ENCODE assay signal across 20 cellular contexts in genomic region chr3:127012091-127012490, GRCh38. TPM values are rescaled to one million over a fixed set of nuclear protein-coding genes. Genes with fewer than 3 reads are reported as not detected.
A peak's percentile ranks its signal among the peaks of the same experiment; 100 is the strongest.
DNase-seq lines count a peak whose midpoint lies in the region; ATAC-seq, FAIRE-seq and TF ChIP-seq lines count a peak whose summit lies in the region.
"Had no signal": no experiment of that assay in that cellular context is flagged by ENCODE, and none has a peak within 500 bp of the region (broad histone marks: within the 10 kb centered on the region; RNA-seq: fewer than 3 reads in every experiment).

No MANE protein-coding gene starts in this region.

- H3K36me3 Mint-ChIP-seq in progenitor cell of endocrine pancreas (ENCODE audit: insufficient read depth), result peaks cover 10% of the 10 kb centered on the region

- DNase-seq in EL (peak; percentile 6), PC-9 (no peak), tibial artery (no peak), progenitor cell of endocrine pancreas (ENCODE audit: low spot score, unreplicated experiment) (no peak), pancreas (no peak)
- DNase-seq: activated CD4-positive, alpha-beta T cell treated with anti-CD3 and anti-CD28 coated beads, Interleukin-2, amount 10 ng/mL, durations not matched to agents 24 days and 14 days; activated effector memory CD4-positive, alpha-beta T cell treated with anti-CD3 and anti-CD28 coated beads, Interleukin-2, amount 50 U/mL, for 16 hours; C1 segment of cervical spinal cord; KBM-7; NCI-H2029; NCI-H345; right lobe of liver; stimulated activated naive B cell treated with anti-CD40 and anti-IgM and Interleukin-4, amounts not matched to agents 10 μg/mL and 1 μg/mL and 100 μg/mL, for 72 hours; SW 1271 had no signal

- H3K27me3 ChIP-seq in PC-9 (ENCODE audit: insufficient read depth, low read depth), result no peaks in the 10 kb centered on the region
- H3K27me3 ChIP-seq in tibial artery, result no peaks in the 10 kb centered on the region
- no peaks in the 10 kb centered on the region for H3K27me3 ChIP-seq in pancreas
- H3K27me3 ChIP-seq: esophagus muscularis mucosa, heart left ventricle, right lobe of liver, tibial nerve had no signal

- CTCF ChIA-PET in PC-9 (lab: Charles Lee), result no interaction called here

- H3K4me1 Mint-ChIP-seq in progenitor cell of endocrine pancreas (ENCODE audit: low read depth), result peaks cover 12% of the 10 kb centered on the region
- H3K4me1 Mint-ChIP-seq: activated CD4-positive, alpha-beta T cell treated with anti-CD3 and anti-CD28 coated beads, Interleukin-2, amount 10 ng/mL, durations not matched to agents 24 days and 14 days; central memory CD8-positive, alpha-beta T cell had no signal

- 93 to 96% methylated on average over 15 of the region's 15 CpGs for WGBS in pancreas, 2 donors

- H3K79me2 ChIP-seq in PC-9 (ENCODE audit: low read depth), result no peaks in the 10 kb centered on the region

- H3K9me3 Mint-ChIP-seq in progenitor cell of endocrine pancreas (ENCODE audit: low read depth), result no peaks in the 10 kb centered on the region
- H3K9me3 Mint-ChIP-seq: activated CD4-positive, alpha-beta T cell treated with anti-CD3 and anti-CD28 coated beads, Interleukin-2, amount 10 ng/mL, durations not matched to agents 24 days and 14 days; central memory CD8-positive, alpha-beta T cell; stimulated activated naive B cell treated with anti-CD40 and anti-IgM and Interleukin-4, amounts not matched to agents 10 μg/mL and 1 μg/mL and 100 μg/mL, for 72 hours had no signal

- H3K4me3 Mint-ChIP-seq in progenitor cell of endocrine pancreas (ENCODE audit: low read depth), result no peak overlapping the region
- H3K4me3 Mint-ChIP-seq: activated CD4-positive, alpha-beta T cell treated with anti-CD3 and anti-CD28 coated beads, Interleukin-2, amount 10 ng/mL, durations not matched to agents 24 days and 14 days; central memory CD8-positive, alpha-beta T cell; stimulated activated naive B cell treated with anti-CD40 and anti-IgM and Interleukin-4, amounts not matched to agents 10 μg/mL and 1 μg/mL and 100 μg/mL, for 72 hours had no signal

- no peak overlapping the region for H3K27ac Mint-ChIP-seq in progenitor cell of endocrine pancreas
- H3K27ac Mint-ChIP-seq: activated CD4-positive, alpha-beta T cell treated with anti-CD3 and anti-CD28 coated beads, Interleukin-2, amount 10 ng/mL, durations not matched to agents 24 days and 14 days; stimulated activated naive B cell treated with anti-CD40 and anti-IgM and Interleukin-4, amounts not matched to agents 10 μg/mL and 1 μg/mL and 100 μg/mL, for 72 hours had no signal

- peaks cover 7% of the 10 kb centered on the region for H3K4me1 ChIP-seq in PC-9 (replicated peaks; ENCODE audit: insufficient read depth)
- H3K4me1 ChIP-seq in tibial artery, result peaks cover 0 to 56% (median 31%) of the 10 kb centered on the region in 4 donors
- H3K4me1 ChIP-seq in pancreas, result no peaks in the 10 kb centered on the region
- H3K4me1 ChIP-seq: right lobe of liver had no signal

- no peaks in the 10 kb centered on the region for H3K9me3 ChIP-seq in PC-9 (ENCODE audit: insufficient read depth, low read depth)
- no peaks in the 10 kb centered on the region for H3K9me3 ChIP-seq in tibial artery
- H3K9me3 ChIP-seq in pancreas, result no peaks in the 10 kb centered on the region
- H3K9me3 ChIP-seq: esophagus muscularis mucosa, heart left ventricle, right lobe of liver, tibial nerve had no signal

- TF ChIP-seq CTCF in PC-9 (conservative IDR thresholded peaks at IDR 0.05) (no peak), tibial artery (IDR thresholded peaks at IDR 0.05) (no peak), progenitor cell of endocrine pancreas (IDR thresholded peaks at IDR 0.05; ENCODE audit: unreplicated experiment) (no peak), pancreas (IDR thresholded peaks at IDR 0.05) (no peak)

- H3K36me3 ChIP-seq in PC-9 (ENCODE audit: low read depth) (no peaks in the 10 kb centered on the region), tibial artery (peaks cover 14 to 70% (median 46%) of the 10 kb centered on the region in 3 donors), pancreas (peaks cover 0 to 17% (median 8%) of the 10 kb centered on the region in 3 donors)

- H3K27me3 Mint-ChIP-seq in progenitor cell of endocrine pancreas, result no peaks in the 10 kb centered on the region
- H3K27me3 Mint-ChIP-seq: activated CD4-positive, alpha-beta T cell treated with anti-CD3 and anti-CD28 coated beads, Interleukin-2, amount 10 ng/mL, durations not matched to agents 24 days and 14 days; central memory CD8-positive, alpha-beta T cell; stimulated activated naive B cell treated with anti-CD40 and anti-IgM and Interleukin-4, amounts not matched to agents 10 μg/mL and 1 μg/mL and 100 μg/mL, for 72 hours had no signal

- H3F3A ChIP-seq in PC-9 (ENCODE audit: insufficient read depth, low read depth), result no peaks in the 10 kb centered on the region

- H4K20me1 ChIP-seq in PC-9 (ENCODE audit: insufficient read depth), result no peaks in the 10 kb centered on the region

- H3K27ac ChIP-seq in PC-9, result peak overlapping the region; percentile 56; the same call in 1 of the 2 replicates
- H3K27ac ChIP-seq in tibial artery, result peak overlapping the region; percentile 30 to 58
- no peak overlapping the region for H3K27ac ChIP-seq in pancreas
- H3K27ac ChIP-seq: esophagus muscularis mucosa, right lobe of liver, tibial nerve had no signal

- POLR2A ChIA-PET in PC-9 (lab: Charles Lee; ENCODE audit: unreplicated experiment), result no interaction called here

- H2AFZ ChIP-seq in PC-9, result no peak overlapping the region

- no peaks in the 10 kb centered on the region for H3K9me2 ChIP-seq in PC-9 (ENCODE audit: insufficient read depth)

- ATAC-seq in esophagus mucosa (peak; percentile 4), HG03439 (IDR thresholded peaks at IDR 0.05; ENCODE audit: unreplicated experiment) (no peak), pancreas (no peak)
- ATAC-seq: right lobe of liver; stimulated activated naive B cell treated with anti-CD40 and anti-IgM and Interleukin-4, amounts not matched to agents 10 μg/mL and 1 μg/mL and 100 μg/mL, for 72 hours had no signal

- H3K4me3 ChIP-seq in PC-9, result no peak overlapping the region
- no peak overlapping the region for H3K4me3 ChIP-seq in tibial artery
- no peak overlapping the region for H3K4me3 ChIP-seq in pancreas
- H3K4me3 ChIP-seq: esophagus muscularis mucosa, heart left ventricle, right lobe of liver, tibial nerve had no signal

- no peak for FAIRE-seq in pancreas (lab: Jason Lieb, UNC)

- no TSS peak for BruUV-seq in PC-9 (replicated peaks; lab: Mats Ljungman, UMichigan)

- no peak overlapping the region for H3K4me2 ChIP-seq in PC-9

- intact Hi-C loops in PC-9 (cut with micrococcal nuclease; ENCODE audit: unreplicated experiment) (no loop called here), tibial artery (cut with DNase I; ENCODE audit: low total_unique reads) (no loop called here), pancreas (cut with DNase I) (no loop called here)

RNA-seq across cellular contexts. Expression of gene PLXNA1, which starts 29.2 kb away (rescaled TPM):
- total RNA-seq in PC-9 (2021) (83.1 and 88.2 TPM in 2 replicates), esophagus mucosa (15.9 TPM), progenitor cell of endocrine pancreas (104 and 107 TPM in 2 replicates), pancreas (10 to 100 TPM in 2 of 6 donors, 1 to 10 TPM in 4; 7.4 to 20.0 (median 8.5) TPM)
- 10 to 100 TPM in 1 of 2 donors, 1 to 10 TPM in 1; 6.4 to 12.0 TPM for polyA plus RNA-seq in pancreas

Comparison
In these comparisons a context has a peak if more than half of its experiments do, and no peak if none do; other contexts are left out.
1. H3K27ac ChIP-seq: peak in PC-9 (single experiment) and tibial artery (2 of 2); none in pancreas (0 of 4).